In genomic region chr6:42453649-42454427, GRCh38 we compare ENCODE assay signal across 8 cellular contexts. TPM values are rescaled to one million over a fixed set of nuclear protein-coding genes. Genes with fewer than 3 reads are reported as not detected.
DNase-seq lines count a peak whose midpoint lies in the region; ATAC-seq and TF ChIP-seq lines count a peak whose summit lies in the region.

No MANE protein-coding gene starts in this region.

- H3K4me3 Mint-ChIP-seq in H9: peak overlapping the region; percentile 98 to 99
- peak overlapping the region; percentile 63 for H3K4me3 Mint-ChIP-seq in T-helper 1 cell treated with Interleukin-12 subunit alpha and Interleukin-12 subunit beta and Interleukin-4 antibody, amounts not matched to agents 30 μg/mL and 1 μg/mL, for 36 hours
- H3K4me3 Mint-ChIP-seq in natural killer cell: peak overlapping the region; percentile 99

- H2BK15ac ChIP-seq in H9 (ENCODE audit: low read depth, low read length): no peak overlapping the region

- peaks cover 4% of the 10 kb centered on the region for H3K27me3 Mint-ChIP-seq in H9 (ENCODE audit: low read depth)
- peaks cover 6% of the 10 kb centered on the region for H3K27me3 Mint-ChIP-seq in T-helper 1 cell treated with Interleukin-12 subunit alpha and Interleukin-12 subunit beta and Interleukin-4 antibody, amounts not matched to agents 30 μg/mL and 1 μg/mL, for 36 hours (ENCODE audit: low read depth)
- no peaks in the 10 kb centered on the region for H3K27me3 Mint-ChIP-seq in natural killer cell (ENCODE audit: low read depth in 2 of 2)

- H3K23me2 ChIP-seq in H9 (ENCODE audit: insufficient read length, low read depth, low read length, poor library complexity, severe bottlenecking): peaks cover 40% of the 10 kb centered on the region

- peak overlapping the region; percentile 93 for H3K4me2 ChIP-seq in H9 (ENCODE audit: insufficient read depth, insufficient read length, low read length)

- H4K20me1 ChIP-seq in H9 (ENCODE audit: control insufficient read depth, insufficient read depth, insufficient read length): no peaks in the 10 kb centered on the region

- H3K14ac ChIP-seq in H9 (ENCODE audit: insufficient read depth, low read length): peak overlapping the region; percentile 21; the same call in 1 of the 2 replicates

- H3K27ac Mint-ChIP-seq in H9: peak overlapping the region; percentile 25 to 83 (median 31); a peak in 6 of 7 replicates
- H3K27ac Mint-ChIP-seq in T-helper 1 cell treated with Interleukin-12 subunit alpha and Interleukin-12 subunit beta and Interleukin-4 antibody, amounts not matched to agents 30 μg/mL and 1 μg/mL, for 36 hours: peak overlapping the region; percentile 57
- H3K27ac Mint-ChIP-seq in natural killer cell: peak overlapping the region; percentile 29 to 46

- H2BK120ac ChIP-seq in H9 (ENCODE audit: low read depth, low read length, poor library complexity, severe bottlenecking): no peak overlapping the region

- WGBS in H9 (ENCODE audit: extremely low coverage, insufficient read length, low lambda C conversion rate): no CpG with 5 or more reads among the region's 32 CpGs
- WGBS in esophagus, 2 donors: 7 to 8% methylated on average over 32 of the region's 32 CpGs

- peaks cover 7% of the 10 kb centered on the region for H3K79me2 ChIP-seq in H9 (ENCODE audit: insufficient read depth, low read length)

- no peak overlapping the region for H3T11ph ChIP-seq in H9 (ENCODE audit: low read length)

- peaks cover 3% of the 10 kb centered on the region for H3K4me1 ChIP-seq in H9 (ENCODE audit: insufficient read depth, low read length)
- peaks cover 0 to 2% of the 10 kb centered on the region in 2 donors for H3K4me1 ChIP-seq in esophagus (ENCODE audit: control insufficient read depth in 2 of 2, insufficient read depth in 2 of 2, low read length in 1 of 2)

- no peak overlapping the region for H2BK20ac ChIP-seq in H9 (ENCODE audit: low read depth, low read length, poor library complexity, severe bottlenecking)

- ATAC-seq in natural killer cell: no peak

- H3K9me3 ChIP-seq in H9 (ENCODE audit: control insufficient read depth, low read depth, low read length) (no peaks in the 10 kb centered on the region), esophagus (ENCODE audit: control insufficient read depth in 2 of 2, insufficient read depth in 1 of 2, low read depth in 1 of 2, low read length in 1 of 2) (no peaks in the 10 kb centered on the region)

- no peak overlapping the region for H2AK5ac ChIP-seq in H9 (ENCODE audit: insufficient read length, low read length)

- H3K23ac ChIP-seq in H9 (ENCODE audit: insufficient read length, low read depth, low read length): no peak overlapping the region

- TF ChIP-seq CTCF in AG09309 (IDR thresholded peaks at IDR 0.05; ENCODE audit: control insufficient read depth, insufficient read depth, low read depth, low read length, missing control alignments) (no peak), H9 (conservative IDR thresholded peaks at IDR 0.05) (no peak), natural killer cell (IDR thresholded peaks at IDR 0.05) (no peak)

- peaks cover 35 to 43% of the 10 kb centered on the region in 2 experiments for H3K4me1 Mint-ChIP-seq in H9
- H3K4me1 Mint-ChIP-seq in T-helper 1 cell treated with Interleukin-12 subunit alpha and Interleukin-12 subunit beta and Interleukin-4 antibody, amounts not matched to agents 30 μg/mL and 1 μg/mL, for 36 hours (ENCODE audit: low read depth): peaks cover 26% of the 10 kb centered on the region
- peaks cover 31 to 38% of the 10 kb centered on the region in 2 donors for H3K4me1 Mint-ChIP-seq in natural killer cell

- H3K36me3 Mint-ChIP-seq in H9 (ENCODE audit: insufficient read depth in 1 of 3, low read depth in 3 of 3) (peaks cover 0 to 2% (median 0%) of the 10 kb centered on the region in 3 experiments; a peak in 1 of 7 replicates), natural killer cell (no peaks in the 10 kb centered on the region)
- peaks cover 8% of the 10 kb centered on the region for H3K36me3 Mint-ChIP-seq in T-helper 1 cell treated with Interleukin-12 subunit alpha and Interleukin-12 subunit beta and Interleukin-4 antibody, amounts not matched to agents 30 μg/mL and 1 μg/mL, for 36 hours (ENCODE audit: low read depth)

- no peaks in the 10 kb centered on the region for H3K27me3 ChIP-seq in H9 (ENCODE audit: insufficient read depth, low read length)
- no peaks in the 10 kb centered on the region for H3K27me3 ChIP-seq in esophagus (ENCODE audit: control insufficient read depth in 1 of 2, insufficient read depth in 2 of 2, low read length in 2 of 2)

- no peak overlapping the region for H4K5ac ChIP-seq in H9 (ENCODE audit: insufficient read length, low read depth, low read length)

- peak overlapping the region; percentile 18 for H3K9ac ChIP-seq in H9 (ENCODE audit: extremely low read depth, insufficient read length, low read length)

- H3K56ac ChIP-seq in H9 (ENCODE audit: insufficient read length, low read depth, low read length): no peak overlapping the region

- peak overlapping the region; percentile 78 for H3K4me3 ChIP-seq in AG09309 (ENCODE audit: control insufficient read depth, low read depth, low read length)
- peak overlapping the region; percentile 73 to 87 for H3K4me3 ChIP-seq in esophagus (ENCODE audit: low read depth in 1 of 2, low read length in 2 of 2)

- H2BK5ac ChIP-seq in H9 (ENCODE audit: insufficient read length, low read length): no peak overlapping the region

- H3K4ac ChIP-seq in H9 (ENCODE audit: low read depth, low read length): no peak overlapping the region

- no peaks in the 10 kb centered on the region for H3K79me1 ChIP-seq in H9 (ENCODE audit: insufficient read depth, low read depth, low read length, poor library complexity, severe bottlenecking)

- DNase-seq in AG09309 (ENCODE audit: low read depth) (no peak), H9 (peak; percentile 65), natural killer cell (no peak), medulla oblongata (ENCODE audit: extremely low spot score) (no peak), COLO668 (lab: John Stamatoyannopoulos, UW; ENCODE audit: unreplicated experiment) (no peak)
- DNase-seq in activated effector memory CD4-positive, alpha-beta T cell treated with Interleukin-2 at 50 U/mL for 16 hours: no peak

- no peak overlapping the region for H4K91ac ChIP-seq in H9 (ENCODE audit: insufficient read length, low read depth, low read length)

- intact Hi-C loops in natural killer cell (cut with micrococcal nuclease): loop anchor here (1.0 kb wide), 1 partner anchor 17 kb away; no protein-coding TSS in a partner anchor

- H3K9me3 Mint-ChIP-seq in H9 (no peaks in the 10 kb centered on the region), natural killer cell (no peaks in the 10 kb centered on the region)
- H3K9me3 Mint-ChIP-seq in T-helper 1 cell treated with Interleukin-12 subunit alpha and Interleukin-12 subunit beta and Interleukin-4 antibody, amounts not matched to agents 30 μg/mL and 1 μg/mL, for 36 hours: no peaks in the 10 kb centered on the region

- H3K18ac ChIP-seq in H9 (ENCODE audit: insufficient read length, low read depth, low read length): no peak overlapping the region

- H2BK12ac ChIP-seq in H9 (ENCODE audit: insufficient read length, low read depth, low read length): no peak overlapping the region

- no peak overlapping the region for H2AFZ ChIP-seq in H9 (ENCODE audit: low read length)

- H3K27ac ChIP-seq in H9 (ENCODE audit: insufficient read length, low read depth, low read length) (no peak overlapping the region), esophagus (ENCODE audit: low read depth in 2 of 2, low read length in 1 of 2) (peak overlapping the region; percentile 88 to 97)

- no peaks in the 10 kb centered on the region for H3K36me3 ChIP-seq in esophagus (ENCODE audit: control insufficient read depth in 2 of 2, insufficient read depth in 2 of 2, low read length in 1 of 2)

- H4K8ac ChIP-seq in H9 (replicated peaks; ENCODE audit: insufficient read length, low read depth, low read length): no peak overlapping the region

RNA-seq across cellular contexts. Expression of gene TRERF1, which starts 2.1 kb away (rescaled TPM):
- 18.0 and 19.7 TPM in 2 replicates for total RNA-seq in H9 (2021)
- 1 to 10 TPM; 4.6 to 8.1 TPM for polyA plus RNA-seq in esophagus
- total RNA-seq in natural killer cell: 10 to 100 TPM; 34.6 to 42.3 (median 38.6) TPM
